Comparison of ENCODE assay signal across 27 cellular contexts in genomic region chr7:21071570-21071969, GRCh38.
DNase-seq lines count a peak whose midpoint lies in the region; ATAC-seq, FAIRE-seq and TF ChIP-seq lines count a peak whose summit lies in the region.
"Had no signal": no experiment of that assay in that cellular context is flagged by ENCODE, and none has a peak within 500 bp of the region (broad histone marks: within the 10 kb centered on the region; RNA-seq: fewer than 3 reads in every experiment).

No MANE protein-coding gene starts in this region.

- BruUV-seq in GM12878 (replicated peaks; lab: Mats Ljungman, UMichigan) = no TSS peak

- H3K36me3 ChIP-seq in GM12878 (ENCODE audit: control insufficient read depth in 2 of 2, insufficient read depth in 2 of 2, low read length in 1 of 2) = no peaks in the 10 kb centered on the region

- H3K9me3 ChIP-seq in GM12878 (replicated peaks; ENCODE audit: control insufficient read depth, insufficient read depth, low read length) = no peaks in the 10 kb centered on the region
- H3K9me3 ChIP-seq: SK-N-SH had no signal

- TF ChIP-seq CTCF in GM12878 (IDR thresholded peaks at IDR 0.05 in 2 of 3, conservative IDR thresholded peaks at IDR 0.05 in 1 of 3; ENCODE audit: control insufficient read depth in 2 of 3, extremely low read depth in 1 of 3, insufficient read depth in 1 of 3, low read depth in 3 of 3, low read length in 3 of 3) (no peak), mesothelial cell of epicardium (IDR thresholded peaks at IDR 0.05; ENCODE audit: unreplicated experiment) (no peak)

- no peak overlapping the region for H3K4me3 ChIP-seq in GM12878

- H3K36me3 Mint-ChIP-seq in mesothelial cell of epicardium = no peaks in the 10 kb centered on the region
- H3K36me3 Mint-ChIP-seq: activated CD4-positive, alpha-beta memory T cell treated with anti-CD3 and anti-CD28 coated beads for 36 hours; CD8-positive, alpha-beta T cell; natural killer cell treated with Interleukin-12 subunit alpha and Interleukin-12 subunit beta and Interleukin-15 and Interleukin-18, amount 100 ng/mL, for 72 hours; type B pancreatic cell; WTC11 had no signal

- no peaks in the 10 kb centered on the region for H4K20me1 ChIP-seq in GM12878 (ENCODE audit: control insufficient read depth, insufficient read depth)

- H3K27ac ChIP-seq in GM12878 (ENCODE audit: control insufficient read depth, insufficient read depth) = no peak overlapping the region

- SMC1A ChIA-PET in GM12878 (lab: Charles Lee; ENCODE audit: uncharacterized antibody, unreplicated experiment) = interaction anchor here (0.6 kb wide), 1 partner anchor 516 kb away, joined by 3 read pairs; no protein-coding TSS in a partner anchor

- TF ChIP-seq RAD21 in GM12878 (IDR thresholded peaks at IDR 0.05; ENCODE audit: insufficient read depth, low read depth, low read length) = no peak

- H3K79me2 ChIP-seq in GM12878 (ENCODE audit: control insufficient read depth, insufficient read depth, low read length) = no peaks in the 10 kb centered on the region

- no peak overlapping the region for H3K27ac Mint-ChIP-seq in mesothelial cell of epicardium
- H3K27ac Mint-ChIP-seq: activated CD4-positive, alpha-beta memory T cell treated with anti-CD3 and anti-CD28 coated beads for 36 hours; CD8-positive, alpha-beta T cell; natural killer cell treated with Interleukin-12 subunit alpha and Interleukin-12 subunit beta and Interleukin-15 and Interleukin-18, amount 100 ng/mL, for 72 hours; type B pancreatic cell; WTC11 had no signal

- H3K9me3 Mint-ChIP-seq in mesothelial cell of epicardium = no peaks in the 10 kb centered on the region
- H3K9me3 Mint-ChIP-seq: activated CD4-positive, alpha-beta memory T cell treated with anti-CD3 and anti-CD28 coated beads for 36 hours; CD8-positive, alpha-beta T cell; effector memory CD8-positive, alpha-beta T cell; type B pancreatic cell; WTC11 had no signal

- CTCF ChIA-PET in GM12878 (lab: Yijun Ruan, JAX) = no interaction called here

- H3K4me1 ChIP-seq in GM12878 (ENCODE audit: control insufficient read depth, insufficient read depth, low read length) = no peaks in the 10 kb centered on the region

- RAD21 ChIA-PET in GM12878 (lab: Charles Lee; ENCODE audit: unreplicated experiment) = no interaction called here

- ATAC-seq in GM18870 (IDR thresholded peaks at IDR 0.05; ENCODE audit: unreplicated experiment) (peak; percentile 69), GM19467 (IDR thresholded peaks at IDR 0.05; ENCODE audit: unreplicated experiment) (peak; percentile 72), HG03159 (IDR thresholded peaks at IDR 0.05; ENCODE audit: unreplicated experiment) (peak; percentile 70), GM12878 (peak; percentile 48), GM18873 (IDR thresholded peaks at IDR 0.05; ENCODE audit: low FRiP score, unreplicated experiment) (no peak), GM21390 (IDR thresholded peaks at IDR 0.05; ENCODE audit: unreplicated experiment) (no peak)
- ATAC-seq: CD8-positive, alpha-beta T cell; effector memory CD8-positive, alpha-beta T cell; left lobe of liver; natural killer cell treated with Interleukin-12 subunit alpha and Interleukin-12 subunit beta and Interleukin-15 and Interleukin-18, amount 100 ng/mL, for 72 hours; WTC11 had no signal

- TF ChIP-seq POLR2A in GM12878 (IDR thresholded peaks at IDR 0.05; ENCODE audit: low read depth, low read length) = no peak

- intact Hi-C loops in GM12878 (cut with micrococcal nuclease; ENCODE audit: unreplicated experiment) = no loop called here

- H3K4me2 ChIP-seq in GM12878 (ENCODE audit: control insufficient read depth, insufficient read depth) = no peak overlapping the region
- H3K4me2 ChIP-seq: SK-N-SH had no signal

- no peak for DNase-seq in GM12878 (ENCODE audit: low read depth, low spot score)
- no peak for DNase-seq in NCI-H526 treated with DMSO at 0.1 percent for 48 hours (lab: John Stamatoyannopoulos, UW)
- no peak for DNase-seq in mesothelial cell of epicardium (ENCODE audit: low spot score in 2 of 2, unreplicated experiment in 2 of 2)
- DNase-seq: activated CD4-positive, alpha-beta memory T cell treated with anti-CD3 and anti-CD28 coated beads for 36 hours; activated naive CD4-positive, alpha-beta T cell; activated T-cell treated with anti-CD3 and anti-CD28 coated beads for 4 hours; amniotic stem cell; CD8-positive, alpha-beta T cell; central memory CD4-positive, alpha-beta T cell; DMS79 treated with DMSO at 0.1 percent for 48 hours; effector memory CD8-positive, alpha-beta T cell; glutamatergic neuron; H7; Karpas-422; NCI-H1105; posterior cingulate gyrus; SK-N-SH; stimulated activated CD4-positive, alpha-beta T cell treated with anti-CD3 and anti-CD28 coated beads, Interleukin-4, amount 100 ng/mL, for 1 hour had no signal

- in situ Hi-C loops in GM12878 (cut with MboI) = no loop called here

- no peak overlapping the region for H2AFZ ChIP-seq in GM12878 (ENCODE audit: control insufficient read depth, low read depth, low read length)

- no peak overlapping the region for H3K4me3 Mint-ChIP-seq in mesothelial cell of epicardium
- H3K4me3 Mint-ChIP-seq: activated CD4-positive, alpha-beta memory T cell treated with anti-CD3 and anti-CD28 coated beads for 36 hours; CD8-positive, alpha-beta T cell; effector memory CD8-positive, alpha-beta T cell; natural killer cell treated with Interleukin-12 subunit alpha and Interleukin-12 subunit beta and Interleukin-15 and Interleukin-18, amount 100 ng/mL, for 72 hours; type B pancreatic cell; WTC11 had no signal

- H3K27me3 ChIP-seq in GM12878 (replicated peaks in 1 of 2; ENCODE audit: control insufficient read depth in 2 of 2, insufficient read depth in 2 of 2, low read length in 1 of 2) = no peaks in the 10 kb centered on the region

- no peak for FAIRE-seq in GM12878 (lab: Jason Lieb, UNC)

- H3K27me3 Mint-ChIP-seq in mesothelial cell of epicardium (ENCODE audit: low read depth) = peaks cover 32% of the 10 kb centered on the region

- POLR2A ChIA-PET in GM12878 (lab: Charles Lee) = interaction anchor here (0.6 kb wide), 1 partner anchor 291 kb away, joined by 3 read pairs; no protein-coding TSS in a partner anchor

- H3K9ac ChIP-seq in GM12878 (ENCODE audit: control insufficient read depth, insufficient read depth, low read length) = no peak overlapping the region
- H3K9ac ChIP-seq: SK-N-SH had no signal

- TF ChIP-seq EP300 in GM12878 (IDR thresholded peaks at IDR 0.05; ENCODE audit: borderline replicate concordance in 1 of 2, control insufficient read depth in 1 of 2, low read depth in 2 of 2, low read length in 2 of 2) = no peak

- peaks cover 21% of the 10 kb centered on the region for H3K4me1 Mint-ChIP-seq in mesothelial cell of epicardium

- 5% methylated on average over 2 of the region's 2 CpGs for WGBS in GM12878 (ENCODE audit: insufficient coverage, insufficient replicate concordance, low lambda C conversion rate, missing lambda C conversion rate)

TF ChIP-seq in GM12878, 131 proteins besides CTCF, POLR2A, EP300 and RAD21 (continues in another document):
- TF ChIP-seq CUX1 (IDR thresholded peaks at IDR 0.05; ENCODE audit: insufficient replicate concordance, low read depth, low read length) (no peak), HDAC6 (IDR thresholded peaks at IDR 0.05; ENCODE audit: unreplicated experiment) (no peak), SIN3A (IDR thresholded peaks at IDR 0.05; ENCODE audit: low read depth, low read length) (no peak), IRF3 (IDR thresholded peaks at IDR 0.05) (no peak), MTA3 (IDR thresholded peaks at IDR 0.05; ENCODE audit: borderline replicate concordance, low read length) (no peak), YBX1 (IDR thresholded peaks at IDR 0.05) (no peak), NR2F1 (conservative IDR thresholded peaks at IDR 0.05) (peak; percentile 50)

Comparison
In these comparisons a context has a peak if more than half of its experiments do, and no peak if none do; other contexts are left out.
1. ATAC-seq: peak in GM18870 (single experiment), GM19467 (single experiment), HG03159 (single experiment) and GM12878 (single experiment); none in GM18873 (single experiment) and GM21390 (single experiment).